8 cellular contexts compared by ENCODE assay signal in genomic region chr12:132560831-132561783, GRCh38. TPM values are rescaled to one million over a fixed set of nuclear protein-coding genes. Genes with fewer than 3 reads are reported as not detected.
DNase-seq lines count a peak whose midpoint lies in the region; ATAC-seq, FAIRE-seq and TF ChIP-seq lines count a peak whose summit lies in the region.

No MANE protein-coding gene starts in this region.

- ATAC-seq in GM23338 = peak; percentile 77
- ATAC-seq in HepG2 = peak; percentile 47

- H2AFZ ChIP-seq in GM23338 (no peak overlapping the region), HepG2 (ENCODE audit: low read length) (no peak overlapping the region)

- POLR2A ChIA-PET in AG04449 (lab: Yijun Ruan, JAX) (no interaction called here), HepG2 (lab: Yijun Ruan, JAX) (no interaction called here)

- CTCF ChIA-PET in AG04449 (lab: Yijun Ruan, JAX) (interaction anchor here (1.0 to 4.5 kb wide), 19 partner anchors 11 to 408 kb away, joined by 3 to 37 read pairs (median 4); partner anchors contain the start of gene LRCOL1), HepG2 (lab: Yijun Ruan, JAX; ENCODE audit: low intra/inter-chr PET ratio, low total read pairs) (interaction anchor here (1.6 to 2.5 kb wide), 2 partner anchors 54 to 146 kb away, joined by 5 to 17 read pairs; no protein-coding TSS in a partner anchor)

- no TSS peak for BruUV-seq in HepG2 (replicated peaks; lab: Mats Ljungman, UMichigan)

- H3K9me2 ChIP-seq in GM23338 (ENCODE audit: insufficient read depth) = no peaks in the 10 kb centered on the region

- DNase-seq in AG04449 (ENCODE audit: low read depth, low spot score) (no peak), GM23338 (ENCODE audit: low spot score) (peak; percentile 92), NCI-H2196 treated with DMSO at 0.1 percent for 48 hours (lab: John Stamatoyannopoulos, UW; ENCODE audit: unreplicated experiment) (peak; percentile 64), choroid plexus epithelial cell (ENCODE audit: low read depth) (peak; percentile 59), HepG2 (ENCODE audit: low spot score) (peak; percentile 62), posterior vena cava (ENCODE audit: low spot score) (no peak)
- DNase-seq in activated CD4-positive, CD25-positive, alpha-beta regulatory T cell treated with anti-CD3 and anti-CD28 coated beads, Interleukin-2, amount 50 U/mL, for 16 hours (ENCODE audit: low read depth, low spot score) = peak; percentile 38
- peak; percentile 58 for DNase-seq in stimulated activated CD8-positive, alpha-beta memory T cell treated with anti-CD3 and anti-CD28 coated beads, Interleukin-12 subunit alpha, Interleukin-12 subunit beta, amount 100 ng/mL, for 24 hours (ENCODE audit: extremely low read depth)

- H3K27ac ChIP-seq in GM23338 (ENCODE audit: low read depth) (peak overlapping the region; percentile 86; the same call in 1 of the 2 replicates), HepG2 (ENCODE audit: extremely low read length, insufficient read depth, low read length) (no peak overlapping the region)

- H3K4me3 ChIP-seq in AG04449 (ENCODE audit: low read depth, low read length) (peak overlapping the region; percentile 68), GM23338 (peak overlapping the region; percentile 96), choroid plexus epithelial cell (ENCODE audit: low read depth, low read length) (peak overlapping the region; percentile 54), HepG2 (replicated peaks in 1 of 3; ENCODE audit: insufficient read depth in 1 of 3, low read depth in 2 of 3, low read length in 3 of 3) (peak overlapping the region; percentile 51 to 76 (median 61))

- H3K27ac Mint-ChIP-seq in GM23338 = peak overlapping the region; percentile 86

- TF ChIP-seq CTCF in AG04449 (IDR thresholded peaks at IDR 0.05; ENCODE audit: insufficient read depth, low read length, missing control alignments) (peak; percentile 89), GM23338 (conservative IDR thresholded peaks at IDR 0.05; ENCODE audit: low read depth in 2 of 2) (peak; percentile 91 to 92), choroid plexus epithelial cell (conservative IDR thresholded peaks at IDR 0.05; ENCODE audit: low read depth, low read length) (peak; percentile 77), HepG2 (CRISPR knock-in tag; IDR thresholded peaks at IDR 0.05) (peak; percentile 88)

- in situ Hi-C loops in HepG2 (cut with HindIII; ENCODE audit: extremely low pct_ligation_motif_present, low pct_unique_long_range_greater_than_20kb) = no loop called here

- TF ChIP-seq RAD21 in HepG2 (CRISPR knock-in tag; IDR thresholded peaks at IDR 0.05) = peak; percentile 54

- no peaks in the 10 kb centered on the region; the same call in 2 of the 3 replicates for H3K9me3 Mint-ChIP-seq in GM23338

- H3K27me3 ChIP-seq in GM23338 (ENCODE audit: insufficient read depth) = peaks cover 30% of the 10 kb centered on the region
- H3K27me3 ChIP-seq in HepG2 (ENCODE audit: control insufficient read depth in 1 of 2, insufficient read depth in 2 of 2, low read length in 2 of 2) = no peaks in the 10 kb centered on the region

- H3K79me2 ChIP-seq in GM23338 (replicated peaks; ENCODE audit: insufficient read depth) (peaks cover 44% of the 10 kb centered on the region), HepG2 (ENCODE audit: insufficient read depth, low read length) (peaks cover 7% of the 10 kb centered on the region)

- H4K20me1 ChIP-seq in GM23338 (replicated peaks; ENCODE audit: insufficient read depth) (peaks cover 20% of the 10 kb centered on the region), HepG2 (ENCODE audit: insufficient read depth, low read length) (peaks cover 18% of the 10 kb centered on the region; the same call in 1 of the 2 replicates)

- H3K36me3 ChIP-seq in GM23338 (ENCODE audit: insufficient read depth) = no peaks in the 10 kb centered on the region
- peaks cover 0 to 7% of the 10 kb centered on the region in 2 experiments; a peak in 1 of 5 replicates for H3K36me3 ChIP-seq in HepG2 (replicated peaks in 1 of 2; ENCODE audit: control insufficient read depth in 1 of 2, insufficient read depth in 2 of 2, low read length in 2 of 2)

- H3K36me3 Mint-ChIP-seq in GM23338 (ENCODE audit: low read depth) = peaks cover 14% of the 10 kb centered on the region

- TF ChIP-seq EP300 in HepG2 (IDR thresholded peaks at IDR 0.05; ENCODE audit: low read depth in 2 of 2, low read length in 2 of 2) = no peak
- TF ChIP-seq EP300 in HepG2 (CRISPR knock-in tag; IDR thresholded peaks at IDR 0.05; ENCODE audit: borderline replicate concordance) = no peak

- FAIRE-seq in HepG2 (lab: Jason Lieb, UNC) = no peak

- H3K9me3 ChIP-seq in HepG2 (ENCODE audit: low read length) = no peaks in the 10 kb centered on the region

- H3K27me3 Mint-ChIP-seq in GM23338 (ENCODE audit: insufficient read depth, low read depth, poor library complexity) = peaks cover 31% of the 10 kb centered on the region

- peaks cover 7% of the 10 kb centered on the region for H3K4me1 Mint-ChIP-seq in GM23338

- H3K4me3 Mint-ChIP-seq in GM23338 = peak overlapping the region; percentile 86

- H3F3A ChIP-seq in GM23338 (replicated peaks; ENCODE audit: low read depth) = 0 out of 2 replicates have a peak, but pooled peaks cover 4% of the 10 kb centered on the region

- H3K4me1 ChIP-seq in GM23338 (ENCODE audit: insufficient read depth) = no peaks in the 10 kb centered on the region; the same call in 1 of the 2 replicates
- H3K4me1 ChIP-seq in HepG2 (ENCODE audit: insufficient read depth, low read length) = peaks cover 33% of the 10 kb centered on the region

- intact Hi-C loops in HepG2 (cut with micrococcal nuclease; ENCODE audit: unreplicated experiment) (loop anchor here (2.0 kb wide), 1 partner anchor 146 kb away; no protein-coding TSS in a partner anchor), posterior vena cava (cut with DNase I) (no loop called here)

- H3K4me2 ChIP-seq in GM23338 (peak overlapping the region; percentile 96), HepG2 (ENCODE audit: low read depth, low read length) (peak overlapping the region; percentile 87)

- no peak for TF ChIP-seq POLR2A in HepG2 (IDR thresholded peaks at IDR 0.05; ENCODE audit: insufficient read depth in 1 of 2, low read depth in 2 of 2, low read length in 2 of 2)

- WGBS in HepG2 (ENCODE audit: low lambda C conversion rate) = 25% methylated on average over 30 of the region's 38 CpGs

- H3K9ac ChIP-seq in HepG2 (ENCODE audit: insufficient read depth, low read depth, low read length) = peak overlapping the region; percentile 65

RNA-seq across cellular contexts. Expression of gene LRCOL1, which starts 49.3 kb away (rescaled TPM):
- 1.7 TPM in 1 of 2 replicates, not detected in the other for total RNA-seq in GM23338 (2014; rRNA removed; shearing (Covaris generic))
- polyA plus RNA-seq in GM23338 (2016; fragmentation: Nextera tagmentation; extraction: Ambion mirVana) (not detected in 2 replicates), HepG2 (2011; rRNA removed) (0.14 TPM in 1 of 2 replicates, not detected in the other)
- total RNA-seq in HepG2 (2016; rRNA removed; fragmentation: Illumina TruSeq; extraction: Trizol) (not detected in 2 replicates), posterior vena cava (under 1 TPM; 0.62 to 0.65 TPM)
- not detected in 2 replicates for total RNA-seq in HepG2 (2016; cell fraction: cytosol; rRNA removed; fragmentation: Illumina TruSeq; extraction: Trizol; ENCODE audit: low read depth)
- not detected in 2 replicates for total RNA-seq in HepG2 (2016; cell fraction: insoluble cytoplasmic fraction; rRNA removed; fragmentation: Illumina TruSeq; extraction: Trizol)
- total RNA-seq in HepG2 (2016; cell fraction: membrane; rRNA removed; fragmentation: Illumina TruSeq; extraction: Trizol) = not detected in 2 replicates
- not detected in 2 replicates for total RNA-seq in HepG2 (2016; cell fraction: nucleus; rRNA removed; fragmentation: Illumina TruSeq; extraction: Trizol)
- 0.05 and 0.09 TPM in 2 replicates for polyA plus RNA-seq in HepG2 (2011; cell fraction: cytosol; rRNA removed)
- 0.57 TPM in 1 of 2 replicates, not detected in the other for polyA plus RNA-seq in HepG2 (2011; cell fraction: nucleus; rRNA removed)
- polyA plus RNA-seq in HepG2 (2012) = not detected in 2 replicates
- not detected in 2 replicates for polyA plus RNA-seq in HepG2 (2016; cell fraction: cytosol; fragmentation: Illumina TruSeq; extraction: Trizol; ENCODE audit: low read depth)
- polyA plus RNA-seq in HepG2 (2016; cell fraction: insoluble cytoplasmic fraction; fragmentation: Illumina TruSeq; extraction: Trizol; ENCODE audit: low read depth) = not detected in 2 replicates
- polyA plus RNA-seq in HepG2 (2016; cell fraction: membrane; fragmentation: Illumina TruSeq; extraction: Trizol; ENCODE audit: low read depth) = not detected in 2 replicates
- not detected in 2 replicates for polyA plus RNA-seq in HepG2 (2016; cell fraction: nucleus; fragmentation: Illumina TruSeq; extraction: Trizol; ENCODE audit: insufficient read depth, low read depth)
- polyA minus RNA-seq in HepG2 (2011; rRNA and poly(A)+ RNA removed; ENCODE audit: low replicate concordance) = not detected in 2 replicates
- polyA minus RNA-seq in HepG2 (2011; cell fraction: cytosol; rRNA and poly(A)+ RNA removed) = not detected in 2 replicates
- not detected in 2 replicates for polyA minus RNA-seq in HepG2 (2011; cell fraction: nucleus; rRNA and poly(A)+ RNA removed)

RNA-seq across cellular contexts. Expression of gene P2RX2, which starts 57.5 kb away (rescaled TPM):
- total RNA-seq in GM23338 (2014; rRNA removed; shearing (Covaris generic)) = 1.7 and 3.0 TPM in 2 replicates
- 1.1 and 2.3 TPM in 2 replicates for polyA plus RNA-seq in GM23338 (2016; fragmentation: Nextera tagmentation; extraction: Ambion mirVana)
- not detected in 2 replicates for total RNA-seq in HepG2 (2016; rRNA removed; fragmentation: Illumina TruSeq; extraction: Trizol)
- total RNA-seq in HepG2 (2016; cell fraction: cytosol; rRNA removed; fragmentation: Illumina TruSeq; extraction: Trizol; ENCODE audit: low read depth) = not detected in 2 replicates
- total RNA-seq in HepG2 (2016; cell fraction: insoluble cytoplasmic fraction; rRNA removed; fragmentation: Illumina TruSeq; extraction: Trizol) = not detected in 2 replicates
- total RNA-seq in HepG2 (2016; cell fraction: membrane; rRNA removed; fragmentation: Illumina TruSeq; extraction: Trizol) = not detected in 2 replicates
- not detected in 2 replicates for total RNA-seq in HepG2 (2016; cell fraction: nucleus; rRNA removed; fragmentation: Illumina TruSeq; extraction: Trizol)
- not detected in 2 replicates for polyA plus RNA-seq in HepG2 (2011; rRNA removed)
- not detected in 2 replicates for polyA plus RNA-seq in HepG2 (2011; cell fraction: cytosol; rRNA removed)
- polyA plus RNA-seq in HepG2 (2011; cell fraction: nucleus; rRNA removed) = not detected in 2 replicates
- not detected in 2 replicates for polyA plus RNA-seq in HepG2 (2012)
- not detected in 2 replicates for polyA plus RNA-seq in HepG2 (2016; cell fraction: cytosol; fragmentation: Illumina TruSeq; extraction: Trizol; ENCODE audit: low read depth)
- not detected in 2 replicates for polyA plus RNA-seq in HepG2 (2016; cell fraction: insoluble cytoplasmic fraction; fragmentation: Illumina TruSeq; extraction: Trizol; ENCODE audit: low read depth)
- not detected in 2 replicates for polyA plus RNA-seq in HepG2 (2016; cell fraction: membrane; fragmentation: Illumina TruSeq; extraction: Trizol; ENCODE audit: low read depth)
- polyA plus RNA-seq in HepG2 (2016; cell fraction: nucleus; fragmentation: Illumina TruSeq; extraction: Trizol; ENCODE audit: insufficient read depth, low read depth) = not detected in 2 replicates
- polyA minus RNA-seq in HepG2 (2011; rRNA and poly(A)+ RNA removed; ENCODE audit: low replicate concordance) = not detected in 2 replicates
- not detected in 2 replicates for polyA minus RNA-seq in HepG2 (2011; cell fraction: cytosol; rRNA and poly(A)+ RNA removed)
- not detected in 2 replicates for polyA minus RNA-seq in HepG2 (2011; cell fraction: nucleus; rRNA and poly(A)+ RNA removed)
- not detected for total RNA-seq in posterior vena cava

Comparison
In these comparisons a context has a peak if more than half of its experiments do, and no peak if none do; other contexts are left out.
1. DNase-seq: peak in GM23338 (single experiment), NCI-H2196 treated with DMSO at 0.1 percent for 48 hours (single experiment), activated CD4-positive, CD25-positive, alpha-beta regulatory T cell treated with anti-CD3 and anti-CD28 coated beads, Interleukin-2, amount 50 U/mL, for 16 hours (single experiment), choroid plexus epithelial cell (single experiment), HepG2 (single experiment) and stimulated activated CD8-positive, alpha-beta memory T cell treated with anti-CD3 and anti-CD28 coated beads, Interleukin-12 subunit alpha, Interleukin-12 subunit beta, amount 100 ng/mL, for 24 hours (single experiment); none in AG04449 (single experiment) and posterior vena cava (single experiment).
2. Peak in every context shown above with its lines, with median percentiles within 50 percentile points of each other: H3K4me3 ChIP-seq and CTCF ChIP-seq.